In the genomic region with DNA sequence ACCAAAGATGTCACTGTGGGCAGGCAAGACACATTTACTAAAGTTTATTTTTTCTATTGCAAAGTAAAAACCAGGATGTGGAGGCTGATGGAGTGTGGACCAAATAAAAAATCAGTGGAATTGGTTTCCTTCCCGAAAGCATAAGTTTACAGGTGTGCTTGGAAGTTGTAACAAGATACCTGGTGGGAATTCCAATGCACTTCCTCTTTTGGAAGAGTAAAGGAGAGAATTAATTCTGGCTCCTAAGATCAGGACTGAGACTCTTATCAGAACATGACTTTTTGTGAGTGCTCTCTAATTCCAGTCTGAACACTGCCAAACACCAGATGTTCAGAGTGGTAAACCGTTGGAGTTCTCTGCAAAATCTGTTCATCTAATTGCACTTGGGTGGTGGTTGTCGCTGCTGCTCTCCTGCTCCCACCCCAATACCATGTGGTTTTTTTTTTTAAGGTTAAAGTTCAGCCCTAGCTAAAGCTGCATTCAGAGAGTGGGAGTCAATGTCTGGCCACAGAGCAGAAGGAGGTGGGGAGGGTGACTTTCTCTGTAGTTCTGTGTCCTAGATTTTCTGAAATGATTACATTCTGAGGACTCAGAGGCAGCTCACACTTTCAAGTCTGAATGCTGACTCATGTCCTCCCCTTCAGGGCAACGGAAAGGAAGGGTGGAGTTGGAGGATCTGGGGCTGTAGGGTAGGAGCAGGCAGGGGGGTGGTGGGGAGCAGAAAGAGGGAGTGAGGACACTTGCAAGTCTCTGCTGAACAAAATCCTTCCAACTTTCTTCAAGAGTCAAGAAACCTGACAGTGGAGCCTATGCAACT, we compare ENCODE assay signal across 1 cellular context.
A peak's percentile ranks its signal among the peaks of the same experiment; 100 is the strongest.
TF ChIP-seq lines count a peak whose summit lies in the region.

No MANE protein-coding gene starts in this region.

TF ChIP-seq in K562, 482 proteins besides CTCF, POLR2A, EP300 and RAD21 (continued from another document and continues in another):
- TF ChIP-seq YY1 (IDR thresholded peaks at IDR 0.05; ENCODE audit: borderline replicate concordance in 1 of 3, control insufficient read depth in 1 of 3, extremely low read depth in 1 of 3, insufficient read depth in 3 of 3, insufficient read length in 1 of 3, insufficient replicate concordance in 2 of 3, low read depth in 1 of 3, low read length in 2 of 3) (no peak), HSF4 (CRISPR knock-in tag; IDR thresholded peaks at IDR 0.05; ENCODE audit: borderline replicate concordance) (no peak), MXI1 (IDR thresholded peaks at IDR 0.05; ENCODE audit: low read depth, low read length) (no peak), SP1 (CRISPR knock-in tag; IDR thresholded peaks at IDR 0.05) (no peak), GATAD2B (IDR thresholded peaks at IDR 0.05; ENCODE audit: borderline replicate concordance) (no peak), MTA1 (IDR thresholded peaks at IDR 0.05; ENCODE audit: borderline replicate concordance) (peak; percentile 77), HDAC1 (IDR thresholded peaks at IDR 0.05) (peak in 1 of 2 experiments; percentile 94; a peak in 2 of 4 replicates), MECOM (CRISPR knock-in tag; IDR thresholded peaks at IDR 0.05) (no peak), PHF21A (IDR thresholded peaks at IDR 0.05; ENCODE audit: borderline replicate concordance, low read depth) (peak; percentile 85; the same call in 1 of the 2 replicates), STAG1 (CRISPR knock-in tag; IDR thresholded peaks at IDR 0.05; ENCODE audit: borderline replicate concordance) (no peak), PHB2 (IDR thresholded peaks at IDR 0.05; ENCODE audit: low read depth) (no peak), ZNF766 (CRISPR knock-in tag; conservative IDR thresholded peaks at IDR 0.05) (no peak), EGR1 (conservative IDR thresholded peaks at IDR 0.05) (peak; percentile 76), RUNX1 (IDR thresholded peaks at IDR 0.05; ENCODE audit: low read depth) (no peak), ZKSCAN1 (IDR thresholded peaks at IDR 0.05; ENCODE audit: low read depth, low read length) (0 out of 2 replicates have a peak, but pooled peaks have one; percentile 17), MTA2 (IDR thresholded peaks at IDR 0.05; ENCODE audit: low read depth) (peak; percentile 46; the same call in 1 of the 2 replicates), BDP1 (IDR thresholded peaks at IDR 0.05; ENCODE audit: insufficient read depth, insufficient read length) (no peak)
- TF ChIP-seq, protein P1, sequence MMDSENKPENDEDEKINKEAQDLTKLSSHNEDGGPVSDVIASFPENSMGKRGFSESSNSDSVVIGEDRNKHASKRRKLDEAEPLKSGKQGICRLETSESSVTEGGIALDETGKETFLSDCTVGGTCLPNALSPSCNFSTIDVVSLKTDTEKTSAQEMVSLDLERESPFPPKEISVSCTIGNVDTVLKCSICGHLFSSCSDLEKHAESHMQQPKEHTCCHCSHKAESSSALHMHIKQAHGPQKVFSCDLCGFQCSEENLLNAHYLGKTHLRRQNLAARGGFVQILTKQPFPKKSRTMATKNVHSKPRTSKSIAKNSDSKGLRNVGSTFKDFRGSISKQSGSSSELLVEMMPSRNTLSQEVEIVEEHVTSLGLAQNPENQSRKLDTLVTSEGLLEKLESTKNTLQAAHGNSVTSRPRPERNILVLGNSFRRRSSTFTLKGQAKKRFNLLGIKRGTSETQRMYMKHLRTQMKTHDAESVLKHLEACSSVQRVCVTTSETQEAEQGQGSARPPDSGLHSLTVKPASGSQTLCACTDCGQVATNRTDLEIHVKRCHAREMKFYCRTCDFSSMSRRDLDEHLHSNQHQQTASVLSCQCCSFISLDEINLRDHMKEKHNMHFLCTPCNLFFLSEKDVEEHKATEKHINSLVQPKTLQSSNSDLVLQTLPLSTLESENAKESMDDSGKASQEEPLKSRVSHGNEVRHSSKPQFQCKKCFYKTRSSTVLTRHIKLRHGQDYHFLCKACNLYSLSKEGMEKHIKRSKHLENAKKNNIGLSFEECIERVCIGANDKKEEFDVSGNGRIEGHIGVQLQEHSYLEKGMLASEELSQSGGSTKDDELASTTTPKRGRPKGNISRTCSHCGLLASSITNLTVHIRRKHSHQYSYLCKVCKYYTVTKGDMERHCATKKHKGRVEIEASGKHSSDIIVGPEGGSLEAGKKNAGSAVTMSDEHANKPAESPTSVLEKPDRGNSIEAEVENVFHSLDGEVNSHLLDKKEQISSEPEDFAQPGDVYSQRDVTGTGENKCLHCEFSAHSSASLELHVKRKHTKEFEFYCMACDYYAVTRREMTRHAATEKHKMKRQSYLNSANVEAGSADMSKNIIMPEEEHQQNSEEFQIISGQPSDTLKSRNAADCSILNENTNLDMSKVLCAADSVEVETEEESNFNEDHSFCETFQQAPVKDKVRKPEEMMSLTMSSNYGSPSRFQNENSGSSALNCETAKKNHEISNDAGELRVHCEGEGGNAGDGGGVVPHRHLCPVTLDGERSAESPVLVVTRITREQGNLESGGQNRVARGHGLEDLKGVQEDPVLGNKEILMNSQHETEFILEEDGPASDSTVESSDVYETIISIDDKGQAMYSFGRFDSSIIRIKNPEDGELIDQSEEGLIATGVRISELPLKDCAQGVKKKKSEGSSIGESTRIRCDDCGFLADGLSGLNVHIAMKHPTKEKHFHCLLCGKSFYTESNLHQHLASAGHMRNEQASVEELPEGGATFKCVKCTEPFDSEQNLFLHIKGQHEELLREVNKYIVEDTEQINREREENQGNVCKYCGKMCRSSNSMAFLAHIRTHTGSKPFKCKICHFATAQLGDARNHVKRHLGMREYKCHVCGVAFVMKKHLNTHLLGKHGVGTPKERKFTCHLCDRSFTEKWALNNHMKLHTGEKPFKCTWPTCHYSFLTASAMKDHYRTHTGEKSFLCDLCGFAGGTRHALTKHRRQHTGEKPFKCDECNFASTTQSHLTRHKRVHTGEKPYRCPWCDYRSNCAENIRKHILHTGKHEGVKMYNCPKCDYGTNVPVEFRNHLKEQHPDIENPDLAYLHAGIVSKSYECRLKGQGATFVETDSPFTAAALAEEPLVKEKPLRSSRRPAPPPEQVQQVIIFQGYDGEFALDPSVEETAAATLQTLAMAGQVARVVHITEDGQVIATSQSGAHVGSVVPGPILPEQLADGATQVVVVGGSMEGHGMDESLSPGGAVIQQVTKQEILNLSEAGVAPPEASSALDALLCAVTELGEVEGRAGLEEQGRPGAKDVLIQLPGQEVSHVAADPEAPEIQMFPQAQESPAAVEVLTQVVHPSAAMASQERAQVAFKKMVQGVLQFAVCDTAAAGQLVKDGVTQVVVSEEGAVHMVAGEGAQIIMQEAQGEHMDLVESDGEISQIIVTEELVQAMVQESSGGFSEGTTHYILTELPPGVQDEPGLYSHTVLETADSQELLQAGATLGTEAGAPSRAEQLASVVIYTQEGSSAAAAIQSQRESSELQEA (IDR thresholded peaks at IDR 0.05; ENCODE audit: low read depth): peak; percentile 28; the same call in 1 of the 2 replicates
- TF ChIP-seq, protein P2, sequence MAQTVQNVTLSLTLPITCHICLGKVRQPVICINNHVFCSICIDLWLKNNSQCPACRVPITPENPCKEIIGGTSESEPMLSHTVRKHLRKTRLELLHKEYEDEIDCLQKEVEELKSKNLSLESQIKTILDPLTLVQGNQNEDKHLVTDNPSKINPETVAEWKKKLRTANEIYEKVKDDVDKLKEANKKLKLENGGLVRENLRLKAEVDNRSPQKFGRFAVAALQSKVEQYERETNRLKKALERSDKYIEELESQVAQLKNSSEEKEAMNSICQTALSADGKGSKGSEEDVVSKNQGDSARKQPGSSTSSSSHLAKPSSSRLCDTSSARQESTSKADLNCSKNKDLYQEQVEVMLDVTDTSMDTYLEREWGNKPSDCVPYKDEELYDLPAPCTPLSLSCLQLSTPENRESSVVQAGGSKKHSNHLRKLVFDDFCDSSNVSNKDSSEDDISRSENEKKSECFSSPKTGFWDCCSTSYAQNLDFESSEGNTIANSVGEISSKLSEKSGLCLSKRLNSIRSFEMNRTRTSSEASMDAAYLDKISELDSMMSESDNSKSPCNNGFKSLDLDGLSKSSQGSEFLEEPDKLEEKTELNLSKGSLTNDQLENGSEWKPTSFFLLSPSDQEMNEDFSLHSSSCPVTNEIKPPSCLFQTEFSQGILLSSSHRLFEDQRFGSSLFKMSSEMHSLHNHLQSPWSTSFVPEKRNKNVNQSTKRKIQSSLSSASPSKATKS (CRISPR knock-in tag; IDR thresholded peaks at IDR 0.05): no peak
- TF ChIP-seq, protein P3, sequence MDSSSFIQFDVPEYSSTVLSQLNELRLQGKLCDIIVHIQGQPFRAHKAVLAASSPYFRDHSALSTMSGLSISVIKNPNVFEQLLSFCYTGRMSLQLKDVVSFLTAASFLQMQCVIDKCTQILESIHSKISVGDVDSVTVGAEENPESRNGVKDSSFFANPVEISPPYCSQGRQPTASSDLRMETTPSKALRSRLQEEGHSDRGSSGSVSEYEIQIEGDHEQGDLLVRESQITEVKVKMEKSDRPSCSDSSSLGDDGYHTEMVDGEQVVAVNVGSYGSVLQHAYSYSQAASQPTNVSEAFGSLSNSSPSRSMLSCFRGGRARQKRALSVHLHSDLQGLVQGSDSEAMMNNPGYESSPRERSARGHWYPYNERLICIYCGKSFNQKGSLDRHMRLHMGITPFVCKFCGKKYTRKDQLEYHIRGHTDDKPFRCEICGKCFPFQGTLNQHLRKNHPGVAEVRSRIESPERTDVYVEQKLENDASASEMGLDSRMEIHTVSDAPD (CRISPR knock-in tag; IDR thresholded peaks at IDR 0.05): no peak
- TF ChIP-seq, protein P4, sequence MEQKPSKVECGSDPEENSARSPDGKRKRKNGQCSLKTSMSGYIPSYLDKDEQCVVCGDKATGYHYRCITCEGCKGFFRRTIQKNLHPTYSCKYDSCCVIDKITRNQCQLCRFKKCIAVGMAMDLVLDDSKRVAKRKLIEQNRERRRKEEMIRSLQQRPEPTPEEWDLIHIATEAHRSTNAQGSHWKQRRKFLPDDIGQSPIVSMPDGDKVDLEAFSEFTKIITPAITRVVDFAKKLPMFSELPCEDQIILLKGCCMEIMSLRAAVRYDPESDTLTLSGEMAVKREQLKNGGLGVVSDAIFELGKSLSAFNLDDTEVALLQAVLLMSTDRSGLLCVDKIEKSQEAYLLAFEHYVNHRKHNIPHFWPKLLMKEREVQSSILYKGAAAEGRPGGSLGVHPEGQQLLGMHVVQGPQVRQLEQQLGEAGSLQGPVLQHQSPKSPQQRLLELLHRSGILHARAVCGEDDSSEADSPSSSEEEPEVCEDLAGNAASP (IDR thresholded peaks at IDR 0.05): no peak
- TF ChIP-seq, protein P5, sequence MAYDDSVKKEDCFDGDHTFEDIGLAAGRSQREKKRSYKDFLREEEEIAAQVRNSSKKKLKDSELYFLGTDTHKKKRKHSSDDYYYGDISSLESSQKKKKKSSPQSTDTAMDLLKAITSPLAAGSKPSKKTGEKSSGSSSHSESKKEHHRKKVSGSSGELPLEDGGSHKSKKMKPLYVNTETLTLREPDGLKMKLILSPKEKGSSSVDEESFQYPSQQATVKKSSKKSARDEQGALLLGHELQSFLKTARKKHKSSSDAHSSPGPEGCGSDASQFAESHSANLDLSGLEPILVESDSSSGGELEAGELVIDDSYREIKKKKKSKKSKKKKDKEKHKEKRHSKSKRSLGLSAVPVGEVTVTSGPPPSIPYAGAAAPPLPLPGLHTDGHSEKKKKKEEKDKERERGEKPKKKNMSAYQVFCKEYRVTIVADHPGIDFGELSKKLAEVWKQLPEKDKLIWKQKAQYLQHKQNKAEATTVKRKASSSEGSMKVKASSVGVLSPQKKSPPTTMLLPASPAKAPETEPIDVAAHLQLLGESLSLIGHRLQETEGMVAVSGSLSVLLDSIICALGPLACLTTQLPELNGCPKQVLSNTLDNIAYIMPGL (CRISPR knock-in tag; IDR thresholded peaks at IDR 0.05): no peak
- TF ChIP-seq, protein P6, sequence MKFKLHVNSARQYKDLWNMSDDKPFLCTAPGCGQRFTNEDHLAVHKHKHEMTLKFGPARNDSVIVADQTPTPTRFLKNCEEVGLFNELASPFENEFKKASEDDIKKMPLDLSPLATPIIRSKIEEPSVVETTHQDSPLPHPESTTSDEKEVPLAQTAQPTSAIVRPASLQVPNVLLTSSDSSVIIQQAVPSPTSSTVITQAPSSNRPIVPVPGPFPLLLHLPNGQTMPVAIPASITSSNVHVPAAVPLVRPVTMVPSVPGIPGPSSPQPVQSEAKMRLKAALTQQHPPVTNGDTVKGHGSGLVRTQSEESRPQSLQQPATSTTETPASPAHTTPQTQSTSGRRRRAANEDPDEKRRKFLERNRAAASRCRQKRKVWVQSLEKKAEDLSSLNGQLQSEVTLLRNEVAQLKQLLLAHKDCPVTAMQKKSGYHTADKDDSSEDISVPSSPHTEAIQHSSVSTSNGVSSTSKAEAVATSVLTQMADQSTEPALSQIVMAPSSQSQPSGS (CRISPR knock-in tag; IDR thresholded peaks at IDR 0.05): no peak
